Comparison of ENCODE assay signal across 5 cellular contexts in the genomic region with DNA sequence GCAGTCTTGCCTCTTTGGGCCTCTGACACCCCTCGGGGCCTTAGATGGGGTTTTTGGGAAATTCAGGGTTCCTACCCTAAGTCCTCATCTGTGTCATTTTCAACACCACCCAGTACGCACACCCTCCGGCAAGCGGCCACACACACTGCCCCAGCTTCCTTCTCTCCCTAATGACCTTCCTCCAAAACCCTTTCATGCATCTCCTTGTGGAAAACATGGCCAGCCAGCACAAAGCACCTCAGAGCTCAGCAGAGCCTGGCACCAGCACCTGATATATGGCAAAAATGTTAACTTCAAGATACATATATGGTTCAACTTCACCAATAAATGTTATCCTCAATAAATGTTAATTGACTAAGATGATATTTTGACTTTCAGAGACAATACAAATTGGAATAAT. TPM values are rescaled to one million over a fixed set of nuclear protein-coding genes. Genes with fewer than 3 reads are reported as not detected.
"Had no signal": no experiment of that assay in that cellular context is flagged by ENCODE, and none has a peak within 500 bp of the region (broad histone marks: within the 10 kb centered on the region; RNA-seq: fewer than 3 reads in every experiment).

No MANE protein-coding gene starts in this region.

RNA-seq across cellular contexts. Expression of a gene that starts 59.3 kb away (rescaled TPM):
- total RNA-seq: GM23338, H1, H9, HT-29 had no signal
- polyA plus RNA-seq: GM23338, H1, IgD-negative memory B cell had no signal
